In the genomic region with DNA sequence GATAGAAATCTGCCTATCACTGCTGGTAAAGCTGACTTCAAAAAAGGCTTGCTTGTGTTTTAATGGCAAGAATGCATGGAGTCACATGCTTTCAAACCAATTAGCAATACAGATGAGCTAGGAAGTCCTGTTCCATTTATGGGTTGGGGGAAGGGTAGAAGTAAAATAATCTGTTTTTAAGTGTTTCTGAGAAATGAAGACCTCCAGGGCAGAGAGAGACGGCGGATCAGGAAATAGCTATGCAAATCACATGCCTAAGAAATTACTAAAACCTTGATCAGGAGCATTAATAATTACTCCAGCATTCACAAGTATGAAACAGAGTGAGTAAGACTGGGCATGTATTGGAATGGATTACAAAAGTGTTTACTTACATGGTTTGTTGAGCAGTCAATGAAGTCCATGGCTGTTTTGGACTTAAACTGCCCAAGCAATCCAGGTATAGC, we compare ENCODE assay signal across 1 cellular context.
TF ChIP-seq lines count a peak whose summit lies in the region.

No MANE protein-coding gene starts in this region.

TF ChIP-seq in SK-N-SH, 30 proteins besides CTCF, POLR2A, EP300 and RAD21 (continued from another document):
- TF ChIP-seq JUND (IDR thresholded peaks at IDR 0.05) (peak; percentile 35), GATA2 (CRISPR knock-in tag; IDR thresholded peaks at IDR 0.05) (no peak), SMC3 (IDR thresholded peaks at IDR 0.05; ENCODE audit: low read depth, low read length) (no peak)
- TF ChIP-seq, protein P1, sequence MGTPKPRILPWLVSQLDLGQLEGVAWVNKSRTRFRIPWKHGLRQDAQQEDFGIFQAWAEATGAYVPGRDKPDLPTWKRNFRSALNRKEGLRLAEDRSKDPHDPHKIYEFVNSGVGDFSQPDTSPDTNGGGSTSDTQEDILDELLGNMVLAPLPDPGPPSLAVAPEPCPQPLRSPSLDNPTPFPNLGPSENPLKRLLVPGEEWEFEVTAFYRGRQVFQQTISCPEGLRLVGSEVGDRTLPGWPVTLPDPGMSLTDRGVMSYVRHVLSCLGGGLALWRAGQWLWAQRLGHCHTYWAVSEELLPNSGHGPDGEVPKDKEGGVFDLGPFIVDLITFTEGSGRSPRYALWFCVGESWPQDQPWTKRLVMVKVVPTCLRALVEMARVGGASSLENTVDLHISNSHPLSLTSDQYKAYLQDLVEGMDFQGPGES (IDR thresholded peaks at IDR 0.05; ENCODE audit: low read depth, low read length), result no peak
